Comparison of ENCODE assay signal across 15 cellular contexts in genomic region chr5:137040641-137041340, GRCh38.
A peak's percentile ranks its signal among the peaks of the same experiment; 100 is the strongest.
DNase-seq lines count a peak whose midpoint lies in the region; ATAC-seq, FAIRE-seq and TF ChIP-seq lines count a peak whose summit lies in the region.
"Had no signal": no experiment of that assay in that cellular context is flagged by ENCODE, and none has a peak within 500 bp of the region (broad histone marks: within the 10 kb centered on the region; RNA-seq: fewer than 3 reads in every experiment).

No MANE protein-coding gene starts in this region.

- H2BK120ac ChIP-seq in H1 (replicated peaks; ENCODE audit: low read depth, low read length), result no peak overlapping the region

- FAIRE-seq in H1 (lab: Jason Lieb, UNC), result no peak
- FAIRE-seq: HTR-8/SVneo had no signal

- peak overlapping the region; percentile 72 for H3K4ac ChIP-seq in H1 (replicated peaks; ENCODE audit: insufficient read length, low read depth, low read length)

- TF ChIP-seq CTCF in H1 (IDR thresholded peaks at IDR 0.05; ENCODE audit: control extremely low read depth in 1 of 3, insufficient read depth in 1 of 3, low read depth in 1 of 3, low read length in 3 of 3) (no peak), osteoblast (IDR thresholded peaks at IDR 0.05; ENCODE audit: extremely low read depth, low read depth, low read length) (no peak), neural progenitor cell (IDR thresholded peaks at IDR 0.05) (no peak)

- peak; percentile 78 for DNase-seq in G401 (ENCODE audit: low spot score)
- DNase-seq in NCI-H69 (lab: John Stamatoyannopoulos, UW), result peak; percentile 32
- no peak for DNase-seq in H1 (ENCODE audit: low read depth in 1 of 2, low spot score in 2 of 2)
- no peak for DNase-seq in osteoblast (ENCODE audit: insufficient read length, low spot score, missing footprints)
- no peak for DNase-seq in cortex of kidney (lab: John Stamatoyannopoulos, UW)
- DNase-seq in neural progenitor cell (ENCODE audit: low spot score), result no peak
- no peak for DNase-seq in Right ventricle myocardium inferior (ENCODE audit: missing footprints)
- DNase-seq: CD8-positive, alpha-beta memory T cell; NCI-H2107; NCI-H82; SHP77 had no signal

- H4K91ac ChIP-seq in H1 (replicated peaks; ENCODE audit: insufficient read length, low read length), result no peak overlapping the region

- H3K14ac ChIP-seq in H1 (ENCODE audit: insufficient read length), result no peak overlapping the region

- no peak overlapping the region for H3K18ac ChIP-seq in H1 (ENCODE audit: extremely low read depth, low read length)

- H2BK12ac ChIP-seq in H1 (ENCODE audit: low read depth, low read length), result no peak overlapping the region

- no peak overlapping the region for H3K56ac ChIP-seq in H1 (replicated peaks; ENCODE audit: insufficient read length, low read depth, low read length)

- H3K36me3 Mint-ChIP-seq in neural progenitor cell, result no peaks in the 10 kb centered on the region
- H3K36me3 Mint-ChIP-seq: CD8-positive, alpha-beta memory T cell had no signal

- no peak for TF ChIP-seq EP300 in H1 (IDR thresholded peaks at IDR 0.05; ENCODE audit: borderline replicate concordance in 1 of 2, low read depth in 2 of 2, low read length in 2 of 2)

- no peaks in the 10 kb centered on the region for H4K20me1 ChIP-seq in H1 (replicated peaks in 1 of 2; ENCODE audit: control insufficient read depth in 1 of 2, insufficient read depth in 2 of 2, low read length in 2 of 2)
- peaks cover 29% of the 10 kb centered on the region for H4K20me1 ChIP-seq in osteoblast (ENCODE audit: insufficient read depth, low read length)
- H4K20me1 ChIP-seq in neural progenitor cell (ENCODE audit: low read depth), result no peaks in the 10 kb centered on the region

- no peak overlapping the region for H3K23ac ChIP-seq in H1 (ENCODE audit: insufficient read length)

- H3K27ac ChIP-seq in H1 (ENCODE audit: low read depth, low read length) (no peak overlapping the region), osteoblast (ENCODE audit: low read depth, low read length) (peak overlapping the region; percentile 3), neural progenitor cell (no peak overlapping the region)

- peaks cover 12% of the 10 kb centered on the region for H3K4me1 Mint-ChIP-seq in neural progenitor cell
- H3K4me1 Mint-ChIP-seq: CD8-positive, alpha-beta memory T cell had no signal

- no peak overlapping the region for H2BK15ac ChIP-seq in H1 (ENCODE audit: low read length)

- H3K27ac Mint-ChIP-seq in neural progenitor cell, result no peak overlapping the region

- H3K9me3 Mint-ChIP-seq in neural progenitor cell, result peaks cover 3% of the 10 kb centered on the region

- no peak overlapping the region for H2AK5ac ChIP-seq in H1 (ENCODE audit: low read depth, low read length)

- H3K79me2 ChIP-seq in H1 (ENCODE audit: control insufficient read depth in 1 of 2, insufficient read depth in 2 of 2, low read length in 2 of 2) (no peaks in the 10 kb centered on the region), osteoblast (ENCODE audit: insufficient read depth, low read length) (no peaks in the 10 kb centered on the region), neural progenitor cell (ENCODE audit: low read depth) (no peaks in the 10 kb centered on the region)

- POLR2A ChIA-PET in H1 (lab: Charles Lee; ENCODE audit: partially characterized antibody), result no interaction called here

- no peak for TF ChIP-seq RAD21 in H1 (IDR thresholded peaks at IDR 0.05 in 1 of 2, conservative IDR thresholded peaks at IDR 0.05 in 1 of 2; ENCODE audit: low read depth in 2 of 2, low read length in 2 of 2)

- H3K79me1 ChIP-seq in H1 (ENCODE audit: low read depth, low read length), result no peaks in the 10 kb centered on the region

- no peak for ATAC-seq in HG02571 (IDR thresholded peaks at IDR 0.05; ENCODE audit: unreplicated experiment)
- no peak for ATAC-seq in Right ventricle myocardium inferior
- ATAC-seq: Panc1, SK-N-SH treated with all-trans-retinoic acid at 6 μM for 48 hours had no signal

- no peak overlapping the region for H3K4me3 Mint-ChIP-seq in neural progenitor cell
- H3K4me3 Mint-ChIP-seq: CD8-positive, alpha-beta memory T cell had no signal

- H3K4me3 ChIP-seq in H1 (ENCODE audit: extremely low read depth in 1 of 4, insufficient read depth in 2 of 4, low read depth in 3 of 4, low read length in 4 of 4) (no peak overlapping the region), osteoblast (ENCODE audit: insufficient read depth, low read length) (no peak overlapping the region), neural progenitor cell (no peak overlapping the region)

- no peak overlapping the region for H3K4me2 ChIP-seq in H1 (ENCODE audit: insufficient read depth in 1 of 2, low read depth in 2 of 2, low read length in 2 of 2)
- H3K4me2 ChIP-seq in osteoblast (ENCODE audit: insufficient read depth, low read length), result no peak overlapping the region
- H3K4me2 ChIP-seq in neural progenitor cell, result no peak overlapping the region

- H3K36me3 ChIP-seq in H1 (ENCODE audit: control insufficient read depth in 2 of 4, insufficient read depth in 4 of 4, low read length in 3 of 4) (no peaks in the 10 kb centered on the region), osteoblast (ENCODE audit: insufficient read depth, low read length) (no peaks in the 10 kb centered on the region), neural progenitor cell (no peaks in the 10 kb centered on the region)

- CTCF ChIA-PET in H1 (lab: Charles Lee; ENCODE audit: partially characterized antibody), result interaction anchor here (1.5 kb wide), 1 partner anchor 151 kb away, joined by 3 read pairs; no protein-coding TSS in a partner anchor

- no peaks in the 10 kb centered on the region for H3F3A ChIP-seq in neural progenitor cell (ENCODE audit: low read depth)

- no peak overlapping the region for H2BK20ac ChIP-seq in H1 (ENCODE audit: low read length)

- no peak for TF ChIP-seq POLR2A in H1 (IDR thresholded peaks at IDR 0.05; ENCODE audit: control extremely low read depth in 1 of 2, low read depth in 2 of 2, low read length in 2 of 2)

- no peak overlapping the region for H3K9ac ChIP-seq in H1 (replicated peaks in 1 of 4; ENCODE audit: extremely low read depth in 1 of 4, low read depth in 3 of 4, low read length in 3 of 4)
- no peak overlapping the region for H3K9ac ChIP-seq in neural progenitor cell

- no peak overlapping the region for H4K8ac ChIP-seq in H1 (ENCODE audit: extremely low read depth, insufficient read depth, low read length)

- in situ Hi-C loops in G401 (cut with HindIII; ENCODE audit: low sequenced_read_pairs), result no loop called here

- H2BK5ac ChIP-seq in H1 (ENCODE audit: low read depth, low read length), result no peak overlapping the region

- H4K5ac ChIP-seq in H1 (ENCODE audit: insufficient read length, low read depth, low read length), result no peak overlapping the region

- no peaks in the 10 kb centered on the region for H3K27me3 Mint-ChIP-seq in neural progenitor cell (ENCODE audit: insufficient read depth, low read depth)

- intact Hi-C loops in Right ventricle myocardium inferior (cut with DNase I), result no loop called here

- no peaks in the 10 kb centered on the region for H3K27me3 ChIP-seq in H1 (replicated peaks in 1 of 4; ENCODE audit: control insufficient read depth in 3 of 4, extremely low read depth in 1 of 4, insufficient read depth in 3 of 4, low read length in 3 of 4)
- no peaks in the 10 kb centered on the region for H3K27me3 ChIP-seq in osteoblast (ENCODE audit: insufficient read depth, low read length)
- H3K27me3 ChIP-seq in neural progenitor cell, result no peaks in the 10 kb centered on the region

- H3K4me1 ChIP-seq in H1 (replicated peaks in 1 of 4; ENCODE audit: control insufficient read depth in 3 of 4, insufficient read depth in 4 of 4, low read length in 3 of 4), result peaks cover 2 to 10% (median 9%) of the 10 kb centered on the region in 4 experiments; a peak in 3 of 7 replicates
- H3K4me1 ChIP-seq in osteoblast (ENCODE audit: insufficient read depth, low read length), result peaks cover 12% of the 10 kb centered on the region
- H3K4me1 ChIP-seq in neural progenitor cell, result peaks cover 11% of the 10 kb centered on the region

- H2AFZ ChIP-seq in H1 (ENCODE audit: low read length) (no peak overlapping the region), osteoblast (ENCODE audit: low read length) (no peak overlapping the region), neural progenitor cell (replicated peaks) (no peak overlapping the region)

- WGBS in H1 (ENCODE audit: extremely low coverage in 1 of 2, insufficient coverage in 1 of 2, insufficient read length in 1 of 2, insufficient replicate concordance in 2 of 2, low coverage in 1 of 2, low lambda C conversion rate in 2 of 2, missing lambda C conversion rate in 1 of 2), 2 experiments, result 82% methylated on average over 1 of the region's 1 CpG; no CpG with 5 or more reads in 1 of the 2 experiments

- H3K9me3 ChIP-seq in H1 (ENCODE audit: insufficient read depth in 2 of 2, low read depth in 1 of 2, low read length in 1 of 2), result peaks cover 0 to 3% of the 10 kb centered on the region in 2 experiments; a peak in 2 of 4 replicates
- no peaks in the 10 kb centered on the region for H3K9me3 ChIP-seq in osteoblast (ENCODE audit: low read depth, low read length)
- H3K9me3 ChIP-seq in neural progenitor cell (ENCODE audit: low read depth), result no peaks in the 10 kb centered on the region

- H3K23me2 ChIP-seq in H1 (ENCODE audit: low read depth, low read length), result no peaks in the 10 kb centered on the region

TF ChIP-seq in H1, 55 proteins besides CTCF, POLR2A, EP300 and RAD21:
- TF ChIP-seq TCF12 (IDR thresholded peaks at IDR 0.05; ENCODE audit: low read depth, low read length) (no peak), TBP (IDR thresholded peaks at IDR 0.05; ENCODE audit: low read depth, low read length) (no peak)

Comparison
In these comparisons a context has a peak if more than half of its experiments do, and no peak if none do; other contexts are left out.
1. DNase-seq: peak in G401 (single experiment) and NCI-H69 (single experiment); none in H1 (0 of 2), osteoblast (single experiment), cortex of kidney (single experiment), neural progenitor cell (single experiment) and Right ventricle myocardium inferior (single experiment).